In the genomic region with DNA sequence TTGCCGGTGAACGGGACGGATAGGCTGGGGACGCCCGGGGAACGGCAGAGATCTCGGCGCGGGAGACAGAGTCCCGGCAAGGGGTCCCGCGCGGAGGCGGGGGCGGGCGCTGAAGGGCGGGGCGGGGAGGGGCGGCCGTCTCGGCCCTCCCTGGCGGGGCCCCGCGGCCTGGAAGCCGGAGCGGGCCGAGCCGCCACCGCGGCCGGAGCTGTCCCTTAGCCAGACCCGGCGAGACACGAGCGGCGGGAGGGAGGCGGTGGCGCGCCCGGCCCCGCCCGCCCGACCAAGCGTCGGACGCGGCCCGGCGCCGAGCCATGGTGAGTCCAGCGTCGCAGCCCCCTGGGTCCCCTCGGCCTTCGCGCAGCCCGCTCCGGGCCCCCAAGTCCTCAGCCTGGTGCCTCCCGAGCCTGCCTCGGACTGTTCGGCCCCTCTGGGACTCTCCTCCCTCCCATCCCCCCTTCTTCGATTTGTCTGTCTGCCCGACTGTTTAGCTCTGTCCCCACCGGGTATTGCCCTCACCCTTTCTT, we compare ENCODE assay signal across 1 cellular context.
TF ChIP-seq lines count a peak whose summit lies in the region.

ARHGEF40 (plus strand) TSS at position 222 of the 527 bp plus-strand sequence; CDS start at position 315, 93 bp downstream.

TF ChIP-seq in GM12878, 131 proteins besides CTCF, POLR2A, EP300 and RAD21:
- TF ChIP-seq, protein P1, sequence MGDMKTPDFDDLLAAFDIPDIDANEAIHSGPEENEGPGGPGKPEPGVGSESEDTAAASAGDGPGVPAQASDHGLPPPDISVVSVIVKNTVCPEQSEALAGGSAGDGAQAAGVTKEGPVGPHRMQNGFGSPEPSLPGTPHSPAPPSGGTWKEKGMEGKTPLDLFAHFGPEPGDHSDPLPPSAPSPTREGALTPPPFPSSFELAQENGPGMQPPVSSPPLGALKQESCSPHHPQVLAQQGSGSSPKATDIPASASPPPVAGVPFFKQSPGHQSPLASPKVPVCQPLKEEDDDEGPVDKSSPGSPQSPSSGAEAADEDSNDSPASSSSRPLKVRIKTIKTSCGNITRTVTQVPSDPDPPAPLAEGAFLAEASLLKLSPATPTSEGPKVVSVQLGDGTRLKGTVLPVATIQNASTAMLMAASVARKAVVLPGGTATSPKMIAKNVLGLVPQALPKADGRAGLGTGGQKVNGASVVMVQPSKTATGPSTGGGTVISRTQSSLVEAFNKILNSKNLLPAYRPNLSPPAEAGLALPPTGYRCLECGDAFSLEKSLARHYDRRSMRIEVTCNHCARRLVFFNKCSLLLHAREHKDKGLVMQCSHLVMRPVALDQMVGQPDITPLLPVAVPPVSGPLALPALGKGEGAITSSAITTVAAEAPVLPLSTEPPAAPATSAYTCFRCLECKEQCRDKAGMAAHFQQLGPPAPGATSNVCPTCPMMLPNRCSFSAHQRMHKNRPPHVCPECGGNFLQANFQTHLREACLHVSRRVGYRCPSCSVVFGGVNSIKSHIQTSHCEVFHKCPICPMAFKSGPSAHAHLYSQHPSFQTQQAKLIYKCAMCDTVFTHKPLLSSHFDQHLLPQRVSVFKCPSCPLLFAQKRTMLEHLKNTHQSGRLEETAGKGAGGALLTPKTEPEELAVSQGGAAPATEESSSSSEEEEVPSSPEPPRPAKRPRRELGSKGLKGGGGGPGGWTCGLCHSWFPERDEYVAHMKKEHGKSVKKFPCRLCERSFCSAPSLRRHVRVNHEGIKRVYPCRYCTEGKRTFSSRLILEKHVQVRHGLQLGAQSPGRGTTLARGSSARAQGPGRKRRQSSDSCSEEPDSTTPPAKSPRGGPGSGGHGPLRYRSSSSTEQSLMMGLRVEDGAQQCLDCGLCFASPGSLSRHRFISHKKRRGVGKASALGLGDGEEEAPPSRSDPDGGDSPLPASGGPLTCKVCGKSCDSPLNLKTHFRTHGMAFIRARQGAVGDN (IDR thresholded peaks at IDR 0.05): no peak
- TF ChIP-seq LARP7 (IDR thresholded peaks at IDR 0.05): peak; percentile 66; the same call in 1 of the 2 replicates
